ENCODE assay signal across 17 cellular contexts in genomic region chr13:58239774-58240268, GRCh38.
"Had no signal": no experiment of that assay in that cellular context is flagged by ENCODE, and none has a peak within 500 bp of the region (broad histone marks: within the 10 kb centered on the region; RNA-seq: fewer than 3 reads in every experiment).

No MANE protein-coding gene starts in this region.

- H3K4me3 ChIP-seq: colonic mucosa, esophagus squamous epithelium, stomach, thoracic aorta, transverse colon had no signal

- H3K27ac Mint-ChIP-seq: immature natural killer cell, nephron progenitor cell had no signal

- H3K4me1 Mint-ChIP-seq: immature natural killer cell, naive B cell had no signal

- H3K36me3 ChIP-seq: colonic mucosa, esophagus squamous epithelium, stomach, thoracic aorta, transverse colon had no signal

- H3K27me3 Mint-ChIP-seq: naive B cell had no signal

- H3K27ac ChIP-seq: colonic mucosa, esophagus squamous epithelium, stomach, thoracic aorta, transverse colon had no signal

- H3K36me3 Mint-ChIP-seq: immature natural killer cell, naive B cell had no signal

- H3K4me1 ChIP-seq: colonic mucosa, esophagus squamous epithelium, stomach, transverse colon had no signal

- H3K4me3 Mint-ChIP-seq: immature natural killer cell, naive B cell, nephron progenitor cell had no signal

- DNase-seq: colonic mucosa; dermis blood vessel endothelial cell; esophagus squamous epithelium; foreskin fibroblast; head of caudate nucleus; hypothalamus; immature natural killer cell; mesendoderm; naive B cell; nephron progenitor cell; small intestine; stimulated activated CD4-positive, alpha-beta T cell treated with anti-CD3 and anti-CD28 coated beads, Interleukin-12 subunit alpha, Interleukin-12 subunit beta, amount 100 ng/mL, for 4 hours; stimulated activated naive CD4-positive, alpha-beta T cell; stomach; substantia nigra; transverse colon had no signal

- H3K27me3 ChIP-seq: colonic mucosa, esophagus squamous epithelium, stomach, transverse colon had no signal

- H3K9me3 ChIP-seq: colonic mucosa, esophagus squamous epithelium, thoracic aorta had no signal
